Comparison of ENCODE assay signal across 14 cellular contexts in the genomic region with DNA sequence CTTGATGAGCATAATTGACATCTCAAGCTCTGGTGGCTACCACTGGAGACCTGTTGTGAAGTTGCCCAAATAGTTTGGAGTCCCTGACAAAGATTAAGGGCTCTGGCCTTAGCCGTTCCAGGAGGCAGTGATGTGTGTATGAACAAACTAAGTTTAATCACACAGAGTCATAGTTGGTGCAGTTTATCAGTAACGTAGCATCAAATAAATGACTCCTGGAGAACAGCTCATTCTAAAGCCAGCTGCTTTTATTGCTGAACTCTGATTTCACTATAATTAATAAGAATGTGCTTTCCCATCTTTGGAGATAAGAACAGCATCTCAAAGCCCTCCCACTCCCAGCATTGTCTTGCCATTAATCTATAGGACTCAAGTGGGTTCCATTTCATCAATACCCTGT.
"Had no signal": no experiment of that assay in that cellular context is flagged by ENCODE, and none has a peak within 500 bp of the region (broad histone marks: within the 10 kb centered on the region; RNA-seq: fewer than 3 reads in every experiment).

No MANE protein-coding gene starts in this region.

- H3K9me3 Mint-ChIP-seq: activated naive CD8-positive, alpha-beta T cell treated with anti-CD3 and anti-CD28 coated beads, Interleukin-2, amount 50 U/mL, for 24 hours; stimulated activated effector memory CD8-positive, alpha-beta T cell treated with anti-CD3 and anti-CD28 coated beads, Interleukin-12 subunit alpha, Interleukin-12 subunit beta, amount 100 ng/mL, for 72 hours had no signal

- H3K27ac ChIP-seq: dorsolateral prefrontal cortex had no signal

- H3K4me1 Mint-ChIP-seq: activated naive CD8-positive, alpha-beta T cell treated with anti-CD3 and anti-CD28 coated beads, Interleukin-2, amount 50 U/mL, for 24 hours; nephron; stimulated activated effector memory CD8-positive, alpha-beta T cell treated with anti-CD3 and anti-CD28 coated beads, Interleukin-12 subunit alpha, Interleukin-12 subunit beta, amount 100 ng/mL, for 72 hours had no signal

- DNase-seq: activated CD4-positive, alpha-beta T cell treated with anti-CD3 and anti-CD28 coated beads, Interleukin-2, amount 50 U/mL, for 4 hours; activated naive CD4-positive, alpha-beta T cell treated with anti-CD3 and anti-CD28 coated beads for 36 hours; activated naive CD8-positive, alpha-beta T cell treated with anti-CD3 and anti-CD28 coated beads, Interleukin-2, amount 50 U/mL, for 24 hours; activated T-cell treated with anti-CD3 and anti-CD28 coated beads, Interleukin-2, amount 50 U/mL, for 1 hour; dorsolateral prefrontal cortex; glutamatergic neuron; hypothalamus; kidney; mesenchymal stem cell; occipital lobe had no signal

- FAIRE-seq: kidney had no signal

- H3K27me3 ChIP-seq: dorsolateral prefrontal cortex had no signal

- H3K4me3 Mint-ChIP-seq: activated naive CD4-positive, alpha-beta T cell treated with anti-CD3 and anti-CD28 coated beads for 36 hours; activated naive CD8-positive, alpha-beta T cell treated with anti-CD3 and anti-CD28 coated beads, Interleukin-2, amount 50 U/mL, for 24 hours; nephron; stimulated activated effector memory CD8-positive, alpha-beta T cell treated with anti-CD3 and anti-CD28 coated beads, Interleukin-12 subunit alpha, Interleukin-12 subunit beta, amount 100 ng/mL, for 72 hours had no signal

- H3K36me3 Mint-ChIP-seq: stimulated activated effector memory CD8-positive, alpha-beta T cell treated with anti-CD3 and anti-CD28 coated beads, Interleukin-12 subunit alpha, Interleukin-12 subunit beta, amount 100 ng/mL, for 72 hours had no signal

- H3K4me3 ChIP-seq: dorsolateral prefrontal cortex had no signal

- H3K27ac Mint-ChIP-seq: activated naive CD4-positive, alpha-beta T cell treated with anti-CD3 and anti-CD28 coated beads for 36 hours; activated naive CD8-positive, alpha-beta T cell treated with anti-CD3 and anti-CD28 coated beads, Interleukin-2, amount 50 U/mL, for 24 hours; activated T-helper 2 cell treated with anti-CD3 and anti-CD28 coated beads, Interferon-gamma antibody, Interleukin-2, Interleukin-4, amounts not matched to agents 10 μg/mL and 5 μg/mL and 100 μg/mL, durations not matched to agents 14 hours and 24 hours and 36 hours; nephron; stimulated activated effector memory CD8-positive, alpha-beta T cell treated with anti-CD3 and anti-CD28 coated beads, Interleukin-12 subunit alpha, Interleukin-12 subunit beta, amount 100 ng/mL, for 72 hours had no signal

- H3K27me3 Mint-ChIP-seq: activated naive CD8-positive, alpha-beta T cell treated with anti-CD3 and anti-CD28 coated beads, Interleukin-2, amount 50 U/mL, for 24 hours had no signal

- ATAC-seq: activated CD4-positive, CD25-positive, alpha-beta regulatory T cell treated with anti-CD3 and anti-CD28 coated beads, Interleukin-2, amount 50 U/mL, for 24 hours; activated naive CD8-positive, alpha-beta T cell treated with anti-CD3 and anti-CD28 coated beads, Interleukin-2, amount 50 U/mL, for 24 hours; stimulated activated effector memory CD8-positive, alpha-beta T cell treated with anti-CD3 and anti-CD28 coated beads, Interleukin-12 subunit alpha, Interleukin-12 subunit beta, amount 100 ng/mL, for 72 hours had no signal
